1 cellular context compared by ENCODE assay signal in genomic region chr15:51227967-51228783, GRCh38.
TF ChIP-seq lines count a peak whose summit lies in the region.

No MANE protein-coding gene starts in this region.

TF ChIP-seq in K562, 482 proteins besides CTCF, POLR2A, EP300 and RAD21 (continued from another document and continues in another):
- peak in 1 of 2 experiments; percentile 75; a peak in 2 of 4 replicates for TF ChIP-seq ZNF318 (IDR thresholded peaks at IDR 0.05; ENCODE audit: borderline replicate concordance in 1 of 2, low read depth in 1 of 2)
- no peak for TF ChIP-seq MED1 (CRISPR knock-in tag; IDR thresholded peaks at IDR 0.05; ENCODE audit: borderline replicate concordance)
- TF ChIP-seq RBM25 (IDR thresholded peaks at IDR 0.05; ENCODE audit: low read depth, low read length, severe bottlenecking), result no peak
- no peak for TF ChIP-seq ZNF79 (CRISPR knock-in tag; IDR thresholded peaks at IDR 0.05; ENCODE audit: low read depth)
- no peak for TF ChIP-seq RNF2 (IDR thresholded peaks at IDR 0.05)
- peak; percentile 46; the same call in 1 of the 2 replicates for TF ChIP-seq ATF7 (IDR thresholded peaks at IDR 0.05)
- TF ChIP-seq ZNF695 (CRISPR knock-in tag; IDR thresholded peaks at IDR 0.05), result no peak
- TF ChIP-seq ZC3H11A (IDR thresholded peaks at IDR 0.05; ENCODE audit: low read depth, low read length), result no peak
- no peak for TF ChIP-seq BCOR (IDR thresholded peaks at IDR 0.05)
- no peak for TF ChIP-seq TRIM28 (IDR thresholded peaks at IDR 0.05)
- TF ChIP-seq IFI16 (CRISPR knock-in tag; IDR thresholded peaks at IDR 0.05), result no peak
- TF ChIP-seq KDM5B (IDR thresholded peaks at IDR 0.05; ENCODE audit: insufficient replicate concordance, low read depth, low read length), result no peak
- TF ChIP-seq C11orf30 (IDR thresholded peaks at IDR 0.05; ENCODE audit: low read depth), result peak; percentile 99
- no peak for TF ChIP-seq ZFP91 (CRISPR knock-in tag; IDR thresholded peaks at IDR 0.05)
- no peak for TF ChIP-seq GTF3C2 (IDR thresholded peaks at IDR 0.05; ENCODE audit: borderline replicate concordance, extremely low read depth, insufficient read length)
- no peak for TF ChIP-seq CCAR2 (IDR thresholded peaks at IDR 0.05; ENCODE audit: low read depth, low read length)
- TF ChIP-seq HMGXB4 (CRISPR knock-in tag; IDR thresholded peaks at IDR 0.05), result no peak
- TF ChIP-seq ZBTB11 (CRISPR knock-in tag; IDR thresholded peaks at IDR 0.05), result no peak
- TF ChIP-seq MCM7 (IDR thresholded peaks at IDR 0.05), result no peak
- TF ChIP-seq NCOA1 (IDR thresholded peaks at IDR 0.05; ENCODE audit: low read depth), result no peak
- TF ChIP-seq HMG20A (CRISPR knock-in tag; conservative IDR thresholded peaks at IDR 0.05), result no peak
- no peak for TF ChIP-seq POLR3G (IDR thresholded peaks at IDR 0.05; ENCODE audit: extremely low read depth, insufficient read length, insufficient replicate concordance)
- no peak for TF ChIP-seq TEAD2 (tag; IDR thresholded peaks at IDR 0.05)
- TF ChIP-seq STAT5B (CRISPR knock-in tag; IDR thresholded peaks at IDR 0.05), result no peak
- no peak for TF ChIP-seq SIRT6 (IDR thresholded peaks at IDR 0.05; ENCODE audit: low read depth, low read length)
- peak; percentile 41; the same call in 1 of the 2 replicates for TF ChIP-seq FOXJ2 (tag; IDR thresholded peaks at IDR 0.05)
- no peak for TF ChIP-seq HNRNPL (IDR thresholded peaks at IDR 0.05; ENCODE audit: low read depth, low read length)
- 0 out of 2 replicates have a peak, but pooled peaks have one; percentile 64 for TF ChIP-seq DMBX1 (CRISPR knock-in tag; IDR thresholded peaks at IDR 0.05; ENCODE audit: borderline replicate concordance)
- no peak for TF ChIP-seq HOXB6 (CRISPR knock-in tag; IDR thresholded peaks at IDR 0.05; ENCODE audit: borderline replicate concordance)
- TF ChIP-seq FIP1L1 (IDR thresholded peaks at IDR 0.05; ENCODE audit: low read depth, low read length, poor library complexity, severe bottlenecking), result no peak
- no peak for TF ChIP-seq FOXK2 (conservative IDR thresholded peaks at IDR 0.05 in 1 of 2, IDR thresholded peaks at IDR 0.05 in 1 of 2; ENCODE audit: low read depth in 2 of 2)
- TF ChIP-seq, protein P1, sequence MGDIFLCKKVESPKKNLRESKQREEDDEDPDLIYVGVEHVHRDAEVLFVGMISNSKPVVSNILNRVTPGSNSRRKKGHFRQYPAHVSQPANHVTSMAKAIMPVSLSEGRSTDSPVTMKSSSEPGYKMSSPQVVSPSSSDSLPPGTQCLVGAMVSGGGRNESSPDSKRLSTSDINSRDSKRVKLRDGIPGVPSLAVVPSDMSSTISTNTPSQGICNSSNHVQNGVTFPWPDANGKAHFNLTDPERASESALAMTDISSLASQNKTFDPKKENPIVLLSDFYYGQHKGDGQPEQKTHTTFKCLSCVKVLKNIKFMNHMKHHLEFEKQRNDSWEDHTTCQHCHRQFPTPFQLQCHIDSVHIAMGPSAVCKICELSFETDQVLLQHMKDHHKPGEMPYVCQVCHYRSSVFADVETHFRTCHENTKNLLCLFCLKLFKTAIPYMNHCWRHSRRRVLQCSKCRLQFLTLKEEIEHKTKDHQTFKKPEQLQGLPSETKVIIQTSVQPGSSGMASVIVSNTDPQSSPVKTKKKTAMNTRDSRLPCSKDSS (IDR thresholded peaks at IDR 0.05; ENCODE audit: low read depth, partially characterized antibody), result no peak
- no peak for TF ChIP-seq MAZ (CRISPR knock-in tag; conservative IDR thresholded peaks at IDR 0.05 in 1 of 2, IDR thresholded peaks at IDR 0.05 in 1 of 2)
- TF ChIP-seq SMARCC2 (IDR thresholded peaks at IDR 0.05; ENCODE audit: low read depth), result 0 out of 2 replicates have a peak, but pooled peaks have one; percentile 52
- no peak for TF ChIP-seq KLF10 (CRISPR knock-in tag; IDR thresholded peaks at IDR 0.05)
- no peak for TF ChIP-seq HDAC8 (tag; IDR thresholded peaks at IDR 0.05)
- TF ChIP-seq HNRNPUL1 (IDR thresholded peaks at IDR 0.05; ENCODE audit: low read length), result no peak
- no peak for TF ChIP-seq E2F8 (IDR thresholded peaks at IDR 0.05; ENCODE audit: low read depth, partially characterized antibody)
- TF ChIP-seq ASH1L (IDR thresholded peaks at IDR 0.05; ENCODE audit: borderline replicate concordance, low read depth, partially characterized antibody), result no peak
- TF ChIP-seq HMG20B (CRISPR knock-in tag; IDR thresholded peaks at IDR 0.05), result no peak
- TF ChIP-seq BACH1 (tag; IDR thresholded peaks at IDR 0.05), result peak; percentile 99
- TF ChIP-seq MECOM (CRISPR knock-in tag; IDR thresholded peaks at IDR 0.05), result no peak
